Comparison of ENCODE assay signal across 6 cellular contexts in the genomic region with DNA sequence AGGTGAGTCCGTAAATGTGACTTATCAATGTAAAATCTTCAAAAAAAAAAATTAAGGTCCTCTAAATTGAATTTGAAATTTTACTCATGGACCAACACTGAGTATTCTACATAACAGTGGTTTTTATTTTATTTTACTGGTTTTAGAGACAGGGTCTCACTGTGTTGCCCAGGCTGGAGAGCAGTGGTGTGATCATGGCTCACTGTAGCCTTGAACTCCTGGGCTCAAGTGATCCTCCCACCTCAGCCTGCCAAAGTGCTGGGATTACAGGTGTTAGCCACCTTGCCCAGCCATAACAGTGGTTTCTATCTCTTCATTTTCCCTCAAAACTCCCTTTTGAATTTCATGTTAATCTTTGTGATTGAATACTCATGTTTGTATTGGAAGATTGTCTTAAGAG. TPM values are rescaled to one million over a fixed set of nuclear protein-coding genes. Genes with fewer than 3 reads are reported as not detected.
"Had no signal": no experiment of that assay in that cellular context is flagged by ENCODE, and none has a peak within 500 bp of the region (broad histone marks: within the 10 kb centered on the region; RNA-seq: fewer than 3 reads in every experiment).

No MANE protein-coding gene starts in this region.

RNA-seq across cellular contexts. Expression of a gene that starts 14.3 kb away (rescaled TPM):
- total RNA-seq: ascending aorta had no signal

RNA-seq across cellular contexts. Expression of a gene that starts 33.9 kb away (rescaled TPM):
- total RNA-seq: ascending aorta, fibroblast of villous mesenchyme, glomerular endothelial cell, left lobe of liver, right atrium auricular region, SJSA1 had no signal
